In the genomic region with DNA sequence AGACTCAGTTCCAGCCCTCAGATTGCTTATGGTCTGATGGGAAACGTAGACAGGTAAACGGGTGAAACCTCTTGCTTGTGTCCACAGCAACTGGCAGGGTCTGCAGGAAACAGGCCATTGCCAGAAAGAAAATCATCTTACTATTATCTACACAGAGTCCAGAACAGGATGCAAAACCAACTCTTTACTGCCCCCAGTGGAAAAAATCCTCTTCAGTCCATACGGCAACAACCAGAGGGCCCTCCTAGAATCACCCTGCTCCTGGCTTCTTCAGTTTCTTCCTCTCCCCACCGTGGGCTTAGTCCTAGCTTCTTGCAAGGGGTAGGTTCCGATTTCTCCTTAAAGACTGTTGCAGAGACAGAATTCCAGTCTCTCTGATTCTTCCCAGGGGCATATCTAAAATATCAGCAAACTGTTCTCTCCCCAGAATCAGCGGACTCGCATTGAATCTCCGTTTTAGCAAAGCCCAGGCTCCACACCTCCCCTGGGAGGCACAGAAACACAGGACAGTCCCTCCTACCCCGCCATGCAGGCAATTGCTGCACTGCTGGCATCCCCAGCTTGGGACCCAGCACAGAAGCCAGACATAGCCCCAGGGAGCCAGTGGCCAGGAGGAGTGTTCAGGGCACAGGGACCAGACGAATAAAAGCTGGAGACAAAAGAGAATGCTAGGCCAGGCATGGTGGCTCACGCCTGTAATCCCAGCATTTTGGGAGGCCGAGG, we compare ENCODE assay signal across 8 cellular contexts. TPM values are rescaled to one million over a fixed set of nuclear protein-coding genes. Genes with fewer than 3 reads are reported as not detected.
DNase-seq lines count a peak whose midpoint lies in the region; ATAC-seq lines count a peak whose summit lies in the region.

No MANE protein-coding gene starts in this region.

- peak; percentile 90 for ATAC-seq in HG02642 (IDR thresholded peaks at IDR 0.05; ENCODE audit: poor library complexity, unreplicated experiment)

- H3K36me3 Mint-ChIP-seq in activated CD4-positive, alpha-beta memory T cell treated with anti-CD3 and anti-CD28 coated beads for 36 hours: no peaks in the 10 kb centered on the region

- POLR2A ChIA-PET in activated CD4-positive, alpha-beta memory T cell treated with anti-CD3 and anti-CD28 coated beads for 36 hours (lab: Charles Lee): no interaction called here

- H3K4me1 Mint-ChIP-seq in activated CD4-positive, alpha-beta memory T cell treated with anti-CD3 and anti-CD28 coated beads for 36 hours (ENCODE audit: low read depth): no peaks in the 10 kb centered on the region

- H3K27ac Mint-ChIP-seq in activated CD4-positive, alpha-beta memory T cell treated with anti-CD3 and anti-CD28 coated beads for 36 hours: no peak overlapping the region

- peak; percentile 3 for DNase-seq in stimulated activated CD4-positive, alpha-beta T cell treated with anti-CD3 and anti-CD28 coated beads, Interleukin-15, amount 100 ng/mL, for 24 hours
- no peak for DNase-seq in stimulated activated CD4-positive, alpha-beta T cell treated with anti-CD3 and anti-CD28 coated beads, Interleukin-2, amount 100 ng/mL, for 48 hours
- DNase-seq in NCI-H226 (peak; percentile 37), T47D (ENCODE audit: low read depth in 1 of 2, low spot score in 1 of 2) (peak; percentile 22 to 75), kidney glomerular epithelial cell (lab: John Stamatoyannopoulos, UW) (peak; percentile 51)
- no peak for DNase-seq in activated CD4-positive, alpha-beta memory T cell treated with anti-CD3 and anti-CD28 coated beads for 36 hours
- no peak for DNase-seq in activated CD4-positive, alpha-beta T cell treated with anti-CD3 and anti-CD28 coated beads for 4 hours

- in situ Hi-C loops in T47D (cut with HindIII; ENCODE audit: low pct_unique_long_range_greater_than_20kb, low sequenced_read_pairs): no loop called here

- H3K9me3 Mint-ChIP-seq in activated CD4-positive, alpha-beta memory T cell treated with anti-CD3 and anti-CD28 coated beads for 36 hours: no peaks in the 10 kb centered on the region

- intact Hi-C loops in activated CD4-positive, alpha-beta memory T cell treated with anti-CD3 and anti-CD28 coated beads for 36 hours (cut with micrococcal nuclease): no loop called here

- H3K4me3 Mint-ChIP-seq in activated CD4-positive, alpha-beta memory T cell treated with anti-CD3 and anti-CD28 coated beads for 36 hours: no peak overlapping the region

- peaks cover 12% of the 10 kb centered on the region for H3K27me3 Mint-ChIP-seq in activated CD4-positive, alpha-beta memory T cell treated with anti-CD3 and anti-CD28 coated beads for 36 hours

- CTCF ChIA-PET in activated CD4-positive, alpha-beta memory T cell treated with anti-CD3 and anti-CD28 coated beads for 36 hours (lab: Charles Lee): interaction anchor here (2.1 kb wide), 1 partner anchor 388 kb away, joined by 4 read pairs; no protein-coding TSS in a partner anchor

RNA-seq across cellular contexts. Expression of a gene that starts 41.0 kb away (rescaled TPM):
- under 1 TPM; 0.19 to 0.24 TPM for total RNA-seq in activated CD4-positive, alpha-beta memory T cell treated with anti-CD3 and anti-CD28 coated beads for 36 hours

Comparison
In these comparisons a context has a peak if more than half of its experiments do, and no peak if none do; other contexts are left out.
1. DNase-seq: peak in stimulated activated CD4-positive, alpha-beta T cell treated with anti-CD3 and anti-CD28 coated beads, Interleukin-15, amount 100 ng/mL, for 24 hours (single experiment), NCI-H226 (single experiment), T47D (2 of 2) and kidney glomerular epithelial cell (single experiment); none in stimulated activated CD4-positive, alpha-beta T cell treated with anti-CD3 and anti-CD28 coated beads, Interleukin-2, amount 100 ng/mL, for 48 hours (0 of 2), activated CD4-positive, alpha-beta memory T cell treated with anti-CD3 and anti-CD28 coated beads for 36 hours (single experiment) and activated CD4-positive, alpha-beta T cell treated with anti-CD3 and anti-CD28 coated beads for 4 hours (0 of 2).